ENCODE assay signal across 8 cellular contexts in genomic region chr1:200620273-200621131, GRCh38. TPM values are rescaled to one million over a fixed set of nuclear protein-coding genes. Genes with fewer than 3 reads are reported as not detected.
DNase-seq lines count a peak whose midpoint lies in the region; ATAC-seq and TF ChIP-seq lines count a peak whose summit lies in the region.

KIF14 (minus strand) TSS chr1:200620751; CDS start chr1:200618723, 2,028 bp downstream.

- H3K9me3 ChIP-seq in iPS-20b (ENCODE audit: insufficient read depth, low read depth, low read length) (no peaks in the 10 kb centered on the region), smooth muscle cell (replicated peaks; ENCODE audit: low read depth) (no peaks in the 10 kb centered on the region)

- H3K9ac ChIP-seq in iPS-20b (ENCODE audit: low read depth, low read length) (peak within 1 kb of the TSS; percentile 75), smooth muscle cell (ENCODE audit: low read depth) (peak within 1 kb of the TSS; percentile 96)

- H3K9me3 Mint-ChIP-seq in MCF 10A (ENCODE audit: unreplicated experiment) = no peaks in the 10 kb centered on the region

- no peaks in the 10 kb centered on the region for H3K27me3 Mint-ChIP-seq in MCF 10A (ENCODE audit: insufficient read depth, unreplicated experiment)

- H3K36me3 ChIP-seq in ACC112 (ENCODE audit: insufficient read depth, low read length) (peaks cover 11% of the 10 kb centered on the region; the same call in 1 of the 2 replicates), iPS-20b (ENCODE audit: insufficient read depth, low read depth, low read length) (peaks cover 30% of the 10 kb centered on the region), smooth muscle cell (ENCODE audit: low read depth) (no peaks in the 10 kb centered on the region)

- H3K4me1 ChIP-seq in ACC112 (ENCODE audit: control insufficient read depth, insufficient read depth, low read length, unreplicated experiment) (peaks cover 5% of the 10 kb centered on the region), iPS-20b (ENCODE audit: insufficient read depth, low read length) (no peaks in the 10 kb centered on the region), smooth muscle cell (ENCODE audit: low read depth) (peaks cover 4% of the 10 kb centered on the region)

- H2AFZ ChIP-seq in ACC112 (ENCODE audit: low read length, unreplicated experiment) (peak within 1 kb of the TSS; percentile 99), smooth muscle cell (ENCODE audit: low read depth) (peak within 1 kb of the TSS; percentile 84)

- no peaks in the 10 kb centered on the region for H3K27me3 ChIP-seq in ACC112 (ENCODE audit: insufficient read depth, low read length)
- H3K27me3 ChIP-seq in iPS-20b (ENCODE audit: insufficient read depth, low read length) = no peaks in the 10 kb centered on the region
- no peaks in the 10 kb centered on the region for H3K27me3 ChIP-seq in smooth muscle cell (ENCODE audit: low read depth)

- H3F3A ChIP-seq in smooth muscle cell (ENCODE audit: low read depth) = no peaks in the 10 kb centered on the region

- peak; percentile 90 for ATAC-seq in GM18868 (IDR thresholded peaks at IDR 0.05; ENCODE audit: unreplicated experiment)
- ATAC-seq in HG03103 (IDR thresholded peaks at IDR 0.05; ENCODE audit: low read depth, unreplicated experiment) = peak; percentile 96

- CTCF ChIA-PET in MCF 10A (lab: Yijun Ruan, JAX) = interaction anchor here (0.6 to 5.6 kb wide), 20 partner anchors 9 to 497 kb away, joined by 3 to 108 read pairs (median 12); partner anchors contain the start of genes CAMSAP2 and DDX59

- H3K4me3 Mint-ChIP-seq in MCF 10A (ENCODE audit: unreplicated experiment) = peak within 1 kb of the TSS; percentile 96

- peaks cover 5% of the 10 kb centered on the region for H3K36me3 Mint-ChIP-seq in MCF 10A (ENCODE audit: insufficient read depth, unreplicated experiment)

- POLR2A ChIA-PET in MCF 10A (lab: Yijun Ruan, JAX) = interaction anchor here (0.6 to 5.5 kb wide), 28 partner anchors 9 to 420 kb away, joined by 3 to 92 read pairs (median 4); partner anchors contain the start of genes CAMSAP2 and DDX59

- BruUV-seq in MCF 10A (replicated peaks; lab: Mats Ljungman, UMichigan) = TSS peak; percentile 56

- H3K79me2 ChIP-seq in ACC112 (ENCODE audit: control insufficient read depth, insufficient read depth, low read length, unreplicated experiment) = peaks cover 25% of the 10 kb centered on the region
- no peaks in the 10 kb centered on the region for H3K79me2 ChIP-seq in smooth muscle cell (ENCODE audit: low read depth)

- no peak for TF ChIP-seq CTCF in MCF 10A (IDR thresholded peaks at IDR 0.05; ENCODE audit: unreplicated experiment)
- TF ChIP-seq CTCF in smooth muscle cell (IDR thresholded peaks at IDR 0.05; ENCODE audit: borderline replicate concordance, insufficient read depth, poor library complexity, severe bottlenecking) = no peak

- 2% methylated on average over 54 of the region's 59 CpGs for WGBS in smooth muscle cell (ENCODE audit: low lambda C conversion rate)

- DNase-seq in NCI-H2171 (lab: John Stamatoyannopoulos, UW) = peak; percentile 93
- peak; percentile 93 for DNase-seq in UCSD-AML1 (lab: John Stamatoyannopoulos, UW; ENCODE audit: unreplicated experiment)
- DNase-seq in MCF 10A (ENCODE audit: unreplicated experiment) = peak; percentile 99
- DNase-seq in smooth muscle cell (lab: John Stamatoyannopoulos, UW; ENCODE audit: unreplicated experiment) = peak; percentile 73

- no peaks in the 10 kb centered on the region for H4K20me1 ChIP-seq in smooth muscle cell (ENCODE audit: low read depth)

- H3K27ac ChIP-seq in ACC112 (ENCODE audit: low read depth, low read length) (peak within 1 kb of the TSS; percentile 89), iPS-20b (ENCODE audit: low read length) (peak within 1 kb of the TSS; percentile 6), smooth muscle cell (ENCODE audit: low read depth) (peak within 1 kb of the TSS; percentile 82)

- peak within 1 kb of the TSS; percentile 96 for H3K4me3 ChIP-seq in ACC112 (ENCODE audit: low read depth, low read length)
- peak within 1 kb of the TSS; percentile 77 for H3K4me3 ChIP-seq in iPS-20b (ENCODE audit: low read length)
- H3K4me3 ChIP-seq in smooth muscle cell = peak within 1 kb of the TSS; percentile 57

- H3K4me1 Mint-ChIP-seq in MCF 10A (ENCODE audit: insufficient read depth, unreplicated experiment) = peaks cover 48% of the 10 kb centered on the region

- peak within 1 kb of the TSS; percentile 85 for H3K4me2 ChIP-seq in smooth muscle cell

- H3K27ac Mint-ChIP-seq in MCF 10A (ENCODE audit: low read depth, unreplicated experiment) = peak within 1 kb of the TSS; percentile 97

- intact Hi-C loops in MCF 10A (cut with micrococcal nuclease) = loop anchor here (1.0 to 5.0 kb wide), 2 partner anchors 352 to 494 kb away; no protein-coding TSS in a partner anchor

RNA-seq across cellular contexts. Expression of gene KIF14, which starts in this region (rescaled TPM):
- total RNA-seq in MCF 10A (2022) (13.4 and 25.5 TPM in 2 replicates), smooth muscle cell (1.3 and 2.5 TPM in 2 replicates)
- 0.76 and 0.93 TPM in 2 replicates for polyA plus RNA-seq in smooth muscle cell

Comparison
In these comparisons a context has a peak if more than half of its experiments do, and no peak if none do; other contexts are left out.
1. Peak in every context shown above with its lines: DNase-seq, ATAC-seq, H3K4me3 ChIP-seq and H3K27ac ChIP-seq.
2. H3K27ac ChIP-seq: peak in every context shown above with its lines; median percentile 89 in ACC112; 82 in smooth muscle cell; 6 in iPS-20b.